1 cellular context compared by ENCODE assay signal in genomic region chr3:43690400-43691119, GRCh38.
TF ChIP-seq lines count a peak whose summit lies in the region.

Gene ABHD5 (plus strand): TSS chr3:43690938. CDS start chr3:43690993, 55 bp downstream.

TF ChIP-seq in GM12878, 131 proteins besides CTCF, POLR2A, EP300 and RAD21 (continued from another document):
- TF ChIP-seq, protein P1, sequence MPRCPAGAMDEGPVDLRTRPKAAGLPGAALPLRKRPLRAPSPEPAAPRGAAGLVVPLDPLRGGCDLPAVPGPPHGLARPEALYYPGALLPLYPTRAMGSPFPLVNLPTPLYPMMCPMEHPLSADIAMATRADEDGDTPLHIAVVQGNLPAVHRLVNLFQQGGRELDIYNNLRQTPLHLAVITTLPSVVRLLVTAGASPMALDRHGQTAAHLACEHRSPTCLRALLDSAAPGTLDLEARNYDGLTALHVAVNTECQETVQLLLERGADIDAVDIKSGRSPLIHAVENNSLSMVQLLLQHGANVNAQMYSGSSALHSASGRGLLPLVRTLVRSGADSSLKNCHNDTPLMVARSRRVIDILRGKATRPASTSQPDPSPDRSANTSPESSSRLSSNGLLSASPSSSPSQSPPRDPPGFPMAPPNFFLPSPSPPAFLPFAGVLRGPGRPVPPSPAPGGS (IDR thresholded peaks at IDR 0.05; ENCODE audit: borderline replicate concordance, insufficient read depth, low read depth, low read length, poor library complexity, severe bottlenecking), result peak; percentile 42
- TF ChIP-seq ZZZ3 (IDR thresholded peaks at IDR 0.05; ENCODE audit: control insufficient read depth, insufficient read length, low read depth) (no peak), YBX1 (IDR thresholded peaks at IDR 0.05) (no peak), CBX5 (IDR thresholded peaks at IDR 0.05; ENCODE audit: low read depth) (no peak), SIX5 (IDR thresholded peaks at IDR 0.05; ENCODE audit: low read depth, low read length, severe bottlenecking) (no peak), IRF4 (IDR thresholded peaks at IDR 0.05; ENCODE audit: low read depth, low read length) (no peak), CREM (IDR thresholded peaks at IDR 0.05; ENCODE audit: low read depth) (no peak), KLF5 (IDR thresholded peaks at IDR 0.05; ENCODE audit: partially characterized antibody) (peak; percentile 2), MAX (IDR thresholded peaks at IDR 0.05; ENCODE audit: low read depth, low read length) (peak; percentile 93), MXI1 (IDR thresholded peaks at IDR 0.05; ENCODE audit: low read depth, low read length) (peak; percentile 79; the same call in 1 of the 2 replicates), EZH2 (IDR thresholded peaks at IDR 0.05; ENCODE audit: borderline replicate concordance, control insufficient read depth, low read depth, low read length) (no peak), EED (IDR thresholded peaks at IDR 0.05; ENCODE audit: low read depth) (no peak), HCFC1 (IDR thresholded peaks at IDR 0.05; ENCODE audit: low read length) (peak; percentile 44; the same call in 1 of the 2 replicates), JUNB (IDR thresholded peaks at IDR 0.05) (no peak), CHD4 (IDR thresholded peaks at IDR 0.05) (no peak), HDAC6 (IDR thresholded peaks at IDR 0.05; ENCODE audit: unreplicated experiment) (peak; percentile 87), CEBPB (IDR thresholded peaks at IDR 0.05; ENCODE audit: borderline replicate concordance in 1 of 2, low read depth in 2 of 2, low read length in 2 of 2) (no peak), BCLAF1 (IDR thresholded peaks at IDR 0.05) (no peak), IKZF2 (IDR thresholded peaks at IDR 0.05) (no peak), TARDBP (IDR thresholded peaks at IDR 0.05; ENCODE audit: borderline replicate concordance) (no peak), ZNF207 (IDR thresholded peaks at IDR 0.05; ENCODE audit: borderline replicate concordance) (peak; percentile 82), SMAD1 (IDR thresholded peaks at IDR 0.05; ENCODE audit: low read depth, partially characterized antibody) (no peak)
- TF ChIP-seq, protein P2, sequence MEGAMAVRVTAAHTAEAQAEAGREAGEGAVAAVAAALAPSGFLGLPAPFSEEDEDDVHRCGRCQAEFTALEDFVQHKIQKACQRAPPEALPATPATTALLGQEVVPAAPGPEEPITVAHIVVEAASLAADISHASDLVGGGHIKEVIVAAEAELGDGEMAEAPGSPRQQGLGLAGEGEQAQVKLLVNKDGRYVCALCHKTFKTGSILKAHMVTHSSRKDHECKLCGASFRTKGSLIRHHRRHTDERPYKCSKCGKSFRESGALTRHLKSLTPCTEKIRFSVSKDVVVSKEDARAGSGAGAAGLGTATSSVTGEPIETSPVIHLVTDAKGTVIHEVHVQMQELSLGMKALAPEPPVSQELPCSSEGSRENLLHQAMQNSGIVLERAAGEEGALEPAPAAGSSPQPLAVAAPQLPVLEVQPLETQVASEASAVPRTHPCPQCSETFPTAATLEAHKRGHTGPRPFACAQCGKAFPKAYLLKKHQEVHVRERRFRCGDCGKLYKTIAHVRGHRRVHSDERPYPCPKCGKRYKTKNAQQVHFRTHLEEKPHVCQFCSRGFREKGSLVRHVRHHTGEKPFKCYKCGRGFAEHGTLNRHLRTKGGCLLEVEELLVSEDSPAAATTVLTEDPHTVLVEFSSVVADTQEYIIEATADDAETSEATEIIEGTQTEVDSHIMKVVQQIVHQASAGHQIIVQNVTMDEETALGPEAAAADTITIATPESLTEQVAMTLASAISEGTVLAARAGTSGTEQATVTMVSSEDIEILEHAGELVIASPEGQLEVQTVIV (IDR thresholded peaks at IDR 0.05; ENCODE audit: borderline replicate concordance, partially characterized antibody), result no peak
- TF ChIP-seq, protein P3, sequence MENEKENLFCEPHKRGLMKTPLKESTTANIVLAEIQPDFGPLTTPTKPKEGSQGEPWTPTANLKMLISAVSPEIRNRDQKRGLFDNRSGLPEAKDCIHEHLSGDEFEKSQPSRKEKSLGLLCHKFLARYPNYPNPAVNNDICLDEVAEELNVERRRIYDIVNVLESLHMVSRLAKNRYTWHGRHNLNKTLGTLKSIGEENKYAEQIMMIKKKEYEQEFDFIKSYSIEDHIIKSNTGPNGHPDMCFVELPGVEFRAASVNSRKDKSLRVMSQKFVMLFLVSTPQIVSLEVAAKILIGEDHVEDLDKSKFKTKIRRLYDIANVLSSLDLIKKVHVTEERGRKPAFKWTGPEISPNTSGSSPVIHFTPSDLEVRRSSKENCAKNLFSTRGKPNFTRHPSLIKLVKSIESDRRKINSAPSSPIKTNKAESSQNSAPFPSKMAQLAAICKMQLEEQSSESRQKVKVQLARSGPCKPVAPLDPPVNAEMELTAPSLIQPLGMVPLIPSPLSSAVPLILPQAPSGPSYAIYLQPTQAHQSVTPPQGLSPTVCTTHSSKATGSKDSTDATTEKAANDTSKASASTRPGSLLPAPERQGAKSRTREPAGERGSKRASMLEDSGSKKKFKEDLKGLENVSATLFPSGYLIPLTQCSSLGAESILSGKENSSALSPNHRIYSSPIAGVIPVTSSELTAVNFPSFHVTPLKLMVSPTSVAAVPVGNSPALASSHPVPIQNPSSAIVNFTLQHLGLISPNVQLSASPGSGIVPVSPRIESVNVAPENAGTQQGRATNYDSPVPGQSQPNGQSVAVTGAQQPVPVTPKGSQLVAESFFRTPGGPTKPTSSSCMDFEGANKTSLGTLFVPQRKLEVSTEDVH (IDR thresholded peaks at IDR 0.05; ENCODE audit: low read depth, partially characterized antibody), result no peak
- TF ChIP-seq, protein P4, sequence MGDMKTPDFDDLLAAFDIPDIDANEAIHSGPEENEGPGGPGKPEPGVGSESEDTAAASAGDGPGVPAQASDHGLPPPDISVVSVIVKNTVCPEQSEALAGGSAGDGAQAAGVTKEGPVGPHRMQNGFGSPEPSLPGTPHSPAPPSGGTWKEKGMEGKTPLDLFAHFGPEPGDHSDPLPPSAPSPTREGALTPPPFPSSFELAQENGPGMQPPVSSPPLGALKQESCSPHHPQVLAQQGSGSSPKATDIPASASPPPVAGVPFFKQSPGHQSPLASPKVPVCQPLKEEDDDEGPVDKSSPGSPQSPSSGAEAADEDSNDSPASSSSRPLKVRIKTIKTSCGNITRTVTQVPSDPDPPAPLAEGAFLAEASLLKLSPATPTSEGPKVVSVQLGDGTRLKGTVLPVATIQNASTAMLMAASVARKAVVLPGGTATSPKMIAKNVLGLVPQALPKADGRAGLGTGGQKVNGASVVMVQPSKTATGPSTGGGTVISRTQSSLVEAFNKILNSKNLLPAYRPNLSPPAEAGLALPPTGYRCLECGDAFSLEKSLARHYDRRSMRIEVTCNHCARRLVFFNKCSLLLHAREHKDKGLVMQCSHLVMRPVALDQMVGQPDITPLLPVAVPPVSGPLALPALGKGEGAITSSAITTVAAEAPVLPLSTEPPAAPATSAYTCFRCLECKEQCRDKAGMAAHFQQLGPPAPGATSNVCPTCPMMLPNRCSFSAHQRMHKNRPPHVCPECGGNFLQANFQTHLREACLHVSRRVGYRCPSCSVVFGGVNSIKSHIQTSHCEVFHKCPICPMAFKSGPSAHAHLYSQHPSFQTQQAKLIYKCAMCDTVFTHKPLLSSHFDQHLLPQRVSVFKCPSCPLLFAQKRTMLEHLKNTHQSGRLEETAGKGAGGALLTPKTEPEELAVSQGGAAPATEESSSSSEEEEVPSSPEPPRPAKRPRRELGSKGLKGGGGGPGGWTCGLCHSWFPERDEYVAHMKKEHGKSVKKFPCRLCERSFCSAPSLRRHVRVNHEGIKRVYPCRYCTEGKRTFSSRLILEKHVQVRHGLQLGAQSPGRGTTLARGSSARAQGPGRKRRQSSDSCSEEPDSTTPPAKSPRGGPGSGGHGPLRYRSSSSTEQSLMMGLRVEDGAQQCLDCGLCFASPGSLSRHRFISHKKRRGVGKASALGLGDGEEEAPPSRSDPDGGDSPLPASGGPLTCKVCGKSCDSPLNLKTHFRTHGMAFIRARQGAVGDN (IDR thresholded peaks at IDR 0.05), result peak; percentile 98
- TF ChIP-seq, protein P5, sequence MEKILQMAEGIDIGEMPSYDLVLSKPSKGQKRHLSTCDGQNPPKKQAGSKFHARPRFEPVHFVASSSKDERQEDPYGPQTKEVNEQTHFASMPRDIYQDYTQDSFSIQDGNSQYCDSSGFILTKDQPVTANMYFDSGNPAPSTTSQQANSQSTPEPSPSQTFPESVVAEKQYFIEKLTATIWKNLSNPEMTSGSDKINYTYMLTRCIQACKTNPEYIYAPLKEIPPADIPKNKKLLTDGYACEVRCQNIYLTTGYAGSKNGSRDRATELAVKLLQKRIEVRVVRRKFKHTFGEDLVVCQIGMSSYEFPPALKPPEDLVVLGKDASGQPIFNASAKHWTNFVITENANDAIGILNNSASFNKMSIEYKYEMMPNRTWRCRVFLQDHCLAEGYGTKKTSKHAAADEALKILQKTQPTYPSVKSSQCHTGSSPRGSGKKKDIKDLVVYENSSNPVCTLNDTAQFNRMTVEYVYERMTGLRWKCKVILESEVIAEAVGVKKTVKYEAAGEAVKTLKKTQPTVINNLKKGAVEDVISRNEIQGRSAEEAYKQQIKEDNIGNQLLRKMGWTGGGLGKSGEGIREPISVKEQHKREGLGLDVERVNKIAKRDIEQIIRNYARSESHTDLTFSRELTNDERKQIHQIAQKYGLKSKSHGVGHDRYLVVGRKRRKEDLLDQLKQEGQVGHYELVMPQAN (conservative IDR thresholded peaks at IDR 0.05), result peak; percentile 84; the same call in 1 of the 2 replicates
- TF ChIP-seq, protein P6, sequence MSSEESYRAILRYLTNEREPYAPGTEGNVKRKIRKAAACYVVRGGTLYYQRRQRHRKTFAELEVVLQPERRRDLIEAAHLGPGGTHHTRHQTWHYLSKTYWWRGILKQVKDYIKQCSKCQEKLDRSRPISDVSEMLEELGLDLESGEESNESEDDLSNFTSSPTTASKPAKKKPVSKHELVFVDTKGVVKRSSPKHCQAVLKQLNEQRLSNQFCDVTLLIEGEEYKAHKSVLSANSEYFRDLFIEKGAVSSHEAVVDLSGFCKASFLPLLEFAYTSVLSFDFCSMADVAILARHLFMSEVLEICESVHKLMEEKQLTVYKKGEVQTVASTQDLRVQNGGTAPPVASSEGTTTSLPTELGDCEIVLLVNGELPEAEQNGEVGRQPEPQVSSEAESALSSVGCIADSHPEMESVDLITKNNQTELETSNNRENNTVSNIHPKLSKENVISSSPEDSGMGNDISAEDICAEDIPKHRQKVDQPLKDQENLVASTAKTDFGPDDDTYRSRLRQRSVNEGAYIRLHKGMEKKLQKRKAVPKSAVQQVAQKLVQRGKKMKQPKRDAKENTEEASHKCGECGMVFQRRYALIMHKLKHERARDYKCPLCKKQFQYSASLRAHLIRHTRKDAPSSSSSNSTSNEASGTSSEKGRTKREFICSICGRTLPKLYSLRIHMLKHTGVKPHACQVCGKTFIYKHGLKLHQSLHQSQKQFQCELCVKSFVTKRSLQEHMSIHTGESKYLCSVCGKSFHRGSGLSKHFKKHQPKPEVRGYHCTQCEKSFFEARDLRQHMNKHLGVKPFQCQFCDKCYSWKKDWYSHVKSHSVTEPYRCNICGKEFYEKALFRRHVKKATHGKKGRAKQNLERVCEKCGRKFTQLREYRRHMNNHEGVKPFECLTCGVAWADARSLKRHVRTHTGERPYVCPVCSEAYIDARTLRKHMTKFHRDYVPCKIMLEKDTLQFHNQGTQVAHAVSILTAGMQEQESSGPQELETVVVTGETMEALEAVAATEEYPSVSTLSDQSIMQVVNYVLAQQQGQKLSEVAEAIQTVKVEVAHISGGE (CRISPR knock-in tag; IDR thresholded peaks at IDR 0.05), result no peak
- TF ChIP-seq, protein P7, sequence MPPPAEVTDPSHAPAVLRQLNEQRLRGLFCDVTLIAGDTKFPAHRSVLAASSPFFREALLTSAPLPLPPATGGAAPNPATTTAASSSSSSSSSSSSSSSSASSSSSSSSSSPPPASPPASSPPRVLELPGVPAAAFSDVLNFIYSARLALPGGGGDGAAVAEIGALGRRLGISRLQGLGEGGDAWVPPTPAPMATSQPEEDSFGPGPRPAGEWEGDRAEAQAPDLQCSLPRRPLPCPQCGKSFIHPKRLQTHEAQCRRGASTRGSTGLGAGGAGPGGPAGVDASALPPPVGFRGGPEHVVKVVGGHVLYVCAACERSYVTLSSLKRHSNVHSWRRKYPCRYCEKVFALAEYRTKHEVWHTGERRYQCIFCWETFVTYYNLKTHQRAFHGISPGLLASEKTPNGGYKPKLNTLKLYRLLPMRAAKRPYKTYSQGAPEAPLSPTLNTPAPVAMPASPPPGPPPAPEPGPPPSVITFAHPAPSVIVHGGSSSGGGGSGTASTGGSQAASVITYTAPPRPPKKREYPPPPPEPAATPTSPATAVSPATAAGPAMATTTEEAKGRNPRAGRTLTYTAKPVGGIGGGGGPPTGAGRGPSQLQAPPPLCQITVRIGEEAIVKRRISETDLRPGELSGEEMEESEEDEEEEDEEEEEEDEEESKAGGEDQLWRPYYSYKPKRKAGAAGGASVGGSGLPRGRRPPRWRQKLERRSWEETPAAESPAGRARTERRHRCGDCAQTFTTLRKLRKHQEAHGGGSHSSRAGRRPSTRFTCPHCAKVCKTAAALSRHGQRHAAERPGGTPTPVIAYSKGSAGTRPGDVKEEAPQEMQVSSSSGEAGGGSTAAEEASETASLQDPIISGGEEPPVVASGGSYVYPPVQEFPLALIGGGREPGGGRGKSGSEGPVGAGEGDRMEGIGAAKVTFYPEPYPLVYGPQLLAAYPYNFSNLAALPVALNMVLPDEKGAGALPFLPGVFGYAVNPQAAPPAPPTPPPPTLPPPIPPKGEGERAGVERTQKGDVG (CRISPR knock-in tag; IDR thresholded peaks at IDR 0.05), result no peak
- TF ChIP-seq, protein P8, sequence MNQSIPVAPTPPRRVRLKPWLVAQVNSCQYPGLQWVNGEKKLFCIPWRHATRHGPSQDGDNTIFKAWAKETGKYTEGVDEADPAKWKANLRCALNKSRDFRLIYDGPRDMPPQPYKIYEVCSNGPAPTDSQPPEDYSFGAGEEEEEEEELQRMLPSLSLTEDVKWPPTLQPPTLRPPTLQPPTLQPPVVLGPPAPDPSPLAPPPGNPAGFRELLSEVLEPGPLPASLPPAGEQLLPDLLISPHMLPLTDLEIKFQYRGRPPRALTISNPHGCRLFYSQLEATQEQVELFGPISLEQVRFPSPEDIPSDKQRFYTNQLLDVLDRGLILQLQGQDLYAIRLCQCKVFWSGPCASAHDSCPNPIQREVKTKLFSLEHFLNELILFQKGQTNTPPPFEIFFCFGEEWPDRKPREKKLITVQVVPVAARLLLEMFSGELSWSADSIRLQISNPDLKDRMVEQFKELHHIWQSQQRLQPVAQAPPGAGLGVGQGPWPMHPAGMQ (IDR thresholded peaks at IDR 0.05; ENCODE audit: borderline replicate concordance), result no peak
